1 cellular context compared by ENCODE assay signal in genomic region chr1:169885207-169885606, GRCh38.
TF ChIP-seq lines count a peak whose summit lies in the region.

No MANE protein-coding gene starts in this region.

TF ChIP-seq in HEK293, 187 proteins besides CTCF, POLR2A, EP300 and RAD21 (continued from another document):
- no peak for TF ChIP-seq ZNF148 (tag by site-specific recombination; IDR thresholded peaks at IDR 0.05; ENCODE audit: borderline replicate concordance)
